2 cellular contexts compared by ENCODE assay signal in the genomic region with DNA sequence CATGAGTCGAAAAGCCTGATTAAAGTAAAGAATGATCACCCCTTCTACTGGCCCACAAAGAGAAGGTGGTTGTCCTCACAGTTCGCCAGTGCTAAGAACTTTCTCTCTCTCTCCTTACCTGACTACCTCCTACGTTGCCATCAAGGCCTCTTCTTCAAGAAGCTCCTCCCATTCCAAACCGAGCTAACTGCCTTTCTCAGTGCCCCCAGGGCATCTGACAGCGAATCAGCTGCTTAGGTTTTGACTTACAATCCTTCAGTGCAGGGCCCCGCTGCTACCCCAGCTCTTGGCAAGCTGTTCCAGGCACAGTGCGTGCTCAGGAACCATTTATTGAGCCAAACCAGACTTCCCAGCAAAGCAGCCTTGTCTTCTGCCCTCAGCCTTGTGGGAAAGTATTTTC.
TF ChIP-seq lines count a peak whose summit lies in the region.

No MANE protein-coding gene starts in this region.

TF ChIP-seq in GM23338, 12 proteins besides CTCF, POLR2A, EP300 and RAD21 (continued from another document):
- TF ChIP-seq, protein P1, sequence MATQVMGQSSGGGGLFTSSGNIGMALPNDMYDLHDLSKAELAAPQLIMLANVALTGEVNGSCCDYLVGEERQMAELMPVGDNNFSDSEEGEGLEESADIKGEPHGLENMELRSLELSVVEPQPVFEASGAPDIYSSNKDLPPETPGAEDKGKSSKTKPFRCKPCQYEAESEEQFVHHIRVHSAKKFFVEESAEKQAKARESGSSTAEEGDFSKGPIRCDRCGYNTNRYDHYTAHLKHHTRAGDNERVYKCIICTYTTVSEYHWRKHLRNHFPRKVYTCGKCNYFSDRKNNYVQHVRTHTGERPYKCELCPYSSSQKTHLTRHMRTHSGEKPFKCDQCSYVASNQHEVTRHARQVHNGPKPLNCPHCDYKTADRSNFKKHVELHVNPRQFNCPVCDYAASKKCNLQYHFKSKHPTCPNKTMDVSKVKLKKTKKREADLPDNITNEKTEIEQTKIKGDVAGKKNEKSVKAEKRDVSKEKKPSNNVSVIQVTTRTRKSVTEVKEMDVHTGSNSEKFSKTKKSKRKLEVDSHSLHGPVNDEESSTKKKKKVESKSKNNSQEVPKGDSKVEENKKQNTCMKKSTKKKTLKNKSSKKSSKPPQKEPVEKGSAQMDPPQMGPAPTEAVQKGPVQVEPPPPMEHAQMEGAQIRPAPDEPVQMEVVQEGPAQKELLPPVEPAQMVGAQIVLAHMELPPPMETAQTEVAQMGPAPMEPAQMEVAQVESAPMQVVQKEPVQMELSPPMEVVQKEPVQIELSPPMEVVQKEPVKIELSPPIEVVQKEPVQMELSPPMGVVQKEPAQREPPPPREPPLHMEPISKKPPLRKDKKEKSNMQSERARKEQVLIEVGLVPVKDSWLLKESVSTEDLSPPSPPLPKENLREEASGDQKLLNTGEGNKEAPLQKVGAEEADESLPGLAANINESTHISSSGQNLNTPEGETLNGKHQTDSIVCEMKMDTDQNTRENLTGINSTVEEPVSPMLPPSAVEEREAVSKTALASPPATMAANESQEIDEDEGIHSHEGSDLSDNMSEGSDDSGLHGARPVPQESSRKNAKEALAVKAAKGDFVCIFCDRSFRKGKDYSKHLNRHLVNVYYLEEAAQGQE (IDR thresholded peaks at IDR 0.05; ENCODE audit: unreplicated experiment): no peak
- TF ChIP-seq EZH2phosphoT487 (IDR thresholded peaks at IDR 0.05; ENCODE audit: unreplicated experiment) (no peak), CREB1 (CRISPR knock-in tag; IDR thresholded peaks at IDR 0.05; ENCODE audit: low read depth) (no peak)
- TF ChIP-seq, protein P2, sequence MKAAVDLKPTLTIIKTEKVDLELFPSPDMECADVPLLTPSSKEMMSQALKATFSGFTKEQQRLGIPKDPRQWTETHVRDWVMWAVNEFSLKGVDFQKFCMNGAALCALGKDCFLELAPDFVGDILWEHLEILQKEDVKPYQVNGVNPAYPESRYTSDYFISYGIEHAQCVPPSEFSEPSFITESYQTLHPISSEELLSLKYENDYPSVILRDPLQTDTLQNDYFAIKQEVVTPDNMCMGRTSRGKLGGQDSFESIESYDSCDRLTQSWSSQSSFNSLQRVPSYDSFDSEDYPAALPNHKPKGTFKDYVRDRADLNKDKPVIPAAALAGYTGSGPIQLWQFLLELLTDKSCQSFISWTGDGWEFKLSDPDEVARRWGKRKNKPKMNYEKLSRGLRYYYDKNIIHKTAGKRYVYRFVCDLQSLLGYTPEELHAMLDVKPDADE (IDR thresholded peaks at IDR 0.05): no peak

TF ChIP-seq in WTC11, 78 proteins besides CTCF, POLR2A, EP300 and RAD21 (continued from another document):
- TF ChIP-seq, protein P3, sequence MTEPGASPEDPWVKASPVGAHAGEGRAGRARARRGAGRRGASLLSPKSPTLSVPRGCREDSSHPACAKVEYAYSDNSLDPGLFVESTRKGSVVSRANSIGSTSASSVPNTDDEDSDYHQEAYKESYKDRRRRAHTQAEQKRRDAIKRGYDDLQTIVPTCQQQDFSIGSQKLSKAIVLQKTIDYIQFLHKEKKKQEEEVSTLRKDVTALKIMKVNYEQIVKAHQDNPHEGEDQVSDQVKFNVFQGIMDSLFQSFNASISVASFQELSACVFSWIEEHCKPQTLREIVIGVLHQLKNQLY (CRISPR knock-in tag; IDR thresholded peaks at IDR 0.05): no peak
- no peak for TF ChIP-seq CBFB (CRISPR knock-in tag; IDR thresholded peaks at IDR 0.05; ENCODE audit: low read depth)
- TF ChIP-seq, protein P4, sequence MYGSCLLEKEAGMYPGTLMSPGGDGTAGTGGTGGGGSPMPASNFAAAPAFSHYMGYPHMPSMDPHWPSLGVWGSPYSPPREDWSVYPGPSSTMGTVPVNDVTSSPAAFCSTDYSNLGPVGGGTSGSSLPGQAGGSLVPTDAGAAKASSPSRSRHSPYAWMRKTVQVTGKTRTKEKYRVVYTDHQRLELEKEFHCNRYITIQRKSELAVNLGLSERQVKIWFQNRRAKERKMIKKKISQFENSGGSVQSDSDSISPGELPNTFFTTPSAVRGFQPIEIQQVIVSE (CRISPR knock-in tag; IDR thresholded peaks at IDR 0.05; ENCODE audit: borderline replicate concordance): no peak
